In genomic region chr16:83356266-83356665, GRCh38 we compare ENCODE assay signal across 8 cellular contexts.
A peak's percentile ranks its signal among the peaks of the same experiment; 100 is the strongest.
DNase-seq lines count a peak whose midpoint lies in the region; ATAC-seq and TF ChIP-seq lines count a peak whose summit lies in the region.

No MANE protein-coding gene starts in this region.

- POLR2A ChIA-PET in RWPE1 (lab: Yijun Ruan, JAX; ENCODE audit: low non-redundant PET), result no interaction called here

- H3K4me3 ChIP-seq in fibroblast of pulmonary artery (replicated peaks; ENCODE audit: low read depth, low read length) (no peak overlapping the region), osteoblast (ENCODE audit: insufficient read depth, low read length) (no peak overlapping the region)

- no peaks in the 10 kb centered on the region for H3K36me3 ChIP-seq in osteoblast (ENCODE audit: insufficient read depth, low read length)

- no peak overlapping the region for H3K27ac ChIP-seq in RWPE1
- H3K27ac ChIP-seq in osteoblast (ENCODE audit: low read depth, low read length), result no peak overlapping the region

- H3K79me2 ChIP-seq in osteoblast (ENCODE audit: insufficient read depth, low read length), result no peaks in the 10 kb centered on the region

- H3K4me2 ChIP-seq in osteoblast (ENCODE audit: insufficient read depth, low read length), result no peak overlapping the region

- H3K4me1 ChIP-seq in osteoblast (ENCODE audit: insufficient read depth, low read length), result no peaks in the 10 kb centered on the region

- H2AFZ ChIP-seq in osteoblast (ENCODE audit: low read length), result no peak overlapping the region

- no peaks in the 10 kb centered on the region for H3K9me3 ChIP-seq in osteoblast (ENCODE audit: low read depth, low read length)

- TF ChIP-seq CTCF in LNCAP (IDR thresholded peaks at IDR 0.05), result peak; percentile 65
- peak; percentile 70 for TF ChIP-seq CTCF in RWPE1 (conservative IDR thresholded peaks at IDR 0.05; ENCODE audit: low read depth)
- TF ChIP-seq CTCF in fibroblast of pulmonary artery (IDR thresholded peaks at IDR 0.05; ENCODE audit: low read length, missing control alignments), result peak; percentile 83
- peak; percentile 77 for TF ChIP-seq CTCF in osteoblast (IDR thresholded peaks at IDR 0.05; ENCODE audit: extremely low read depth, low read depth, low read length)

- H3K27me3 ChIP-seq in osteoblast (ENCODE audit: insufficient read depth, low read length), result no peaks in the 10 kb centered on the region

- DNase-seq in COLO829 (ENCODE audit: low spot score) (peak; percentile 38), RWPE1 (ENCODE audit: low spot score) (peak; percentile 64), fibroblast of pulmonary artery (ENCODE audit: low read depth) (peak; percentile 79), osteoblast (ENCODE audit: insufficient read length, low spot score, missing footprints) (no peak), activated gamma-delta T cell (lab: John Stamatoyannopoulos, UW) (no peak)
- no peak for DNase-seq in effector CD4-positive, alpha-beta T cell

- ATAC-seq in GM19023 (IDR thresholded peaks at IDR 0.05; ENCODE audit: unreplicated experiment), result peak; percentile 60

- H4K20me1 ChIP-seq in osteoblast (ENCODE audit: insufficient read depth, low read length), result no peaks in the 10 kb centered on the region

- CTCF ChIA-PET in RWPE1 (lab: Yijun Ruan, JAX), result interaction anchor here (0.6 to 0.7 kb wide), 3 partner anchors 12 to 431 kb away, joined by 3 to 4 read pairs (median 3); no protein-coding TSS in a partner anchor

Comparison
In these comparisons a context has a peak if more than half of its experiments do, and no peak if none do; other contexts are left out.
1. DNase-seq: peak in COLO829 (single experiment), RWPE1 (single experiment) and fibroblast of pulmonary artery (single experiment); none in osteoblast (single experiment), activated gamma-delta T cell (single experiment) and effector CD4-positive, alpha-beta T cell (single experiment).
2. Peak in every context shown above with its lines, with median percentiles within 50 percentile points of each other: CTCF ChIP-seq.